In genomic region chr6:84967389-84967788, GRCh38 we compare ENCODE assay signal across 8 cellular contexts.
DNase-seq lines count a peak whose midpoint lies in the region; ATAC-seq, FAIRE-seq and TF ChIP-seq lines count a peak whose summit lies in the region.

No MANE protein-coding gene starts in this region.

- H3K27me3 Mint-ChIP-seq in activated CD4-positive, alpha-beta memory T cell treated with anti-CD3 and anti-CD28 coated beads, Interleukin-2, amount 10 ng/mL, durations not matched to agents 7 days and 5 days: no peaks in the 10 kb centered on the region

- H2AFZ ChIP-seq in OCI-LY1 (ENCODE audit: low read length): no peak overlapping the region

- H3K27ac Mint-ChIP-seq in activated CD4-positive, alpha-beta memory T cell treated with anti-CD3 and anti-CD28 coated beads, Interleukin-2, amount 10 ng/mL, durations not matched to agents 7 days and 5 days: no peak overlapping the region

- H3K79me2 ChIP-seq in OCI-LY1 (ENCODE audit: insufficient read depth, low read length): no peaks in the 10 kb centered on the region

- DNase-seq in A549 (ENCODE audit: low read depth in 1 of 2, low spot score in 1 of 2): peak; percentile 20 to 65
- peak; percentile 70 for DNase-seq in fibroblast of mammary gland (ENCODE audit: low read depth)
- DNase-seq in DMS153 (lab: John Stamatoyannopoulos, UW): no peak
- no peak for DNase-seq in activated CD4-positive, alpha-beta memory T cell treated with anti-CD3 and anti-CD28 coated beads, Interleukin-2, amount 10 ng/mL, durations not matched to agents 7 days and 5 days
- DNase-seq in activated CD4-positive, CD25-positive, alpha-beta regulatory T cell (lab: John Stamatoyannopoulos, UW): no peak
- DNase-seq in heart right ventricle: no peak

- H3K4me1 Mint-ChIP-seq in activated CD4-positive, alpha-beta memory T cell treated with anti-CD3 and anti-CD28 coated beads, Interleukin-2, amount 10 ng/mL, durations not matched to agents 7 days and 5 days: no peaks in the 10 kb centered on the region

- POLR2A ChIA-PET in A549 (lab: Yijun Ruan, JAX): no interaction called here
- POLR2A ChIA-PET in activated CD4-positive, alpha-beta memory T cell treated with anti-CD3 and anti-CD28 coated beads, Interleukin-2, amount 10 ng/mL, durations not matched to agents 7 days and 5 days (lab: Charles Lee): no interaction called here

- H3K36me3 ChIP-seq in OCI-LY1 (ENCODE audit: insufficient read depth, low read length) (no peaks in the 10 kb centered on the region), heart right ventricle (no peaks in the 10 kb centered on the region)

- 0 out of 3 replicates have a peak, but pooled peaks cover 6% of the 10 kb centered on the region for H3K9me3 ChIP-seq in A549
- H3K9me3 ChIP-seq in OCI-LY1 (ENCODE audit: low read length): no peaks in the 10 kb centered on the region
- H3K9me3 ChIP-seq in heart right ventricle: peaks cover 0 to 40% (median 18%) of the 10 kb centered on the region in 11 donors

- H3K4me3 Mint-ChIP-seq in activated CD4-positive, alpha-beta memory T cell treated with anti-CD3 and anti-CD28 coated beads, Interleukin-2, amount 10 ng/mL, durations not matched to agents 7 days and 5 days: no peak overlapping the region

- H3K9me2 ChIP-seq in OCI-LY1 (ENCODE audit: low read depth, low read length): no peaks in the 10 kb centered on the region

- ATAC-seq in A549 (peak; percentile 62 to 87; a peak in 4 of 6 replicates), GM18868 (IDR thresholded peaks at IDR 0.05; ENCODE audit: unreplicated experiment) (peak; percentile 43), heart right ventricle (no peak)

- H4K20me1 ChIP-seq in OCI-LY1 (ENCODE audit: insufficient read depth, low read length): no peaks in the 10 kb centered on the region

- peak overlapping the region; percentile 28 to 33; a peak in 2 of 6 replicates for H3K27ac ChIP-seq in A549
- no peak overlapping the region for H3K27ac ChIP-seq in OCI-LY1 (ENCODE audit: low read depth, low read length, poor library complexity, severe bottlenecking)
- no peak overlapping the region for H3K27ac ChIP-seq in heart right ventricle

- peaks cover 16% of the 10 kb centered on the region for H3K9me3 Mint-ChIP-seq in activated CD4-positive, alpha-beta memory T cell treated with anti-CD3 and anti-CD28 coated beads, Interleukin-2, amount 10 ng/mL, durations not matched to agents 7 days and 5 days

- intact Hi-C loops in heart right ventricle (cut with DNase I): no loop called here

- H3K27me3 ChIP-seq in OCI-LY1 (ENCODE audit: insufficient read depth, low read length) (no peaks in the 10 kb centered on the region), heart right ventricle (no peaks in the 10 kb centered on the region)

- FAIRE-seq in A549 (lab: Jason Lieb, UNC): no peak

- H3K4me1 ChIP-seq in A549 (no peaks in the 10 kb centered on the region), OCI-LY1 (ENCODE audit: insufficient read depth, low read length, severe bottlenecking) (no peaks in the 10 kb centered on the region), heart right ventricle (no peaks in the 10 kb centered on the region)

- TF ChIP-seq CTCF in A549 (IDR thresholded peaks at IDR 0.05) (peak; percentile 57), OCI-LY1 (IDR thresholded peaks at IDR 0.05; ENCODE audit: low read length) (peak; percentile 58), fibroblast of mammary gland (conservative IDR thresholded peaks at IDR 0.05; ENCODE audit: control insufficient read depth, insufficient read depth, low read depth, low read length) (peak; percentile 74), heart right ventricle (IDR thresholded peaks at IDR 0.05) (peak in 2 of 9 donors; percentile 3 to 16)

- H3K36me3 Mint-ChIP-seq in activated CD4-positive, alpha-beta memory T cell treated with anti-CD3 and anti-CD28 coated beads, Interleukin-2, amount 10 ng/mL, durations not matched to agents 7 days and 5 days (ENCODE audit: low read depth): no peaks in the 10 kb centered on the region

- H3K4me3 ChIP-seq in A549 (no peak overlapping the region), OCI-LY1 (ENCODE audit: low read depth, low read length, poor library complexity, severe bottlenecking) (no peak overlapping the region), fibroblast of mammary gland (ENCODE audit: control insufficient read depth, low read depth, low read length) (no peak overlapping the region), heart right ventricle (no peak overlapping the region)

- 43% methylated on average over 7 of the region's 7 CpGs for WGBS in A549 (ENCODE audit: missing lambda C conversion rate)
- WGBS in heart right ventricle, 2 donors: 54 to 55% methylated on average over 7 of the region's 7 CpGs

- no peak for TF ChIP-seq POLR2A in A549 (IDR thresholded peaks at IDR 0.05; ENCODE audit: low read length)

- CTCF ChIA-PET in A549 (lab: Yijun Ruan, JAX): interaction anchor here (0.7 to 4.3 kb wide), 10 partner anchors 8 to 545 kb away, joined by 3 to 19 read pairs (median 4); no protein-coding TSS in a partner anchor
- CTCF ChIA-PET in activated CD4-positive, alpha-beta memory T cell treated with anti-CD3 and anti-CD28 coated beads, Interleukin-2, amount 10 ng/mL, durations not matched to agents 7 days and 5 days (lab: Charles Lee): no interaction called here

- H3K4me2 ChIP-seq in A549 (no peak overlapping the region), OCI-LY1 (ENCODE audit: low read length) (no peak overlapping the region)

- no peaks in the 10 kb centered on the region for H3F3A ChIP-seq in OCI-LY1 (ENCODE audit: insufficient read depth, low read length)

- no peak for TF ChIP-seq EP300 in A549 (IDR thresholded peaks at IDR 0.05)

- TF ChIP-seq RAD21 in A549 (conservative IDR thresholded peaks at IDR 0.05 in 1 of 2, IDR thresholded peaks at IDR 0.05 in 1 of 2): peak; percentile 73 to 87

- no peak overlapping the region for H3K9ac ChIP-seq in OCI-LY1 (ENCODE audit: low read length)

TF ChIP-seq in A549, 52 proteins besides CTCF, POLR2A, EP300 and RAD21:
- TF ChIP-seq FOSL2 (IDR thresholded peaks at IDR 0.05): no peak
- TF ChIP-seq FOSL2 (CRISPR knock-in tag; IDR thresholded peaks at IDR 0.05): no peak
- no peak for TF ChIP-seq RARB (CRISPR knock-in tag; IDR thresholded peaks at IDR 0.05)
- TF ChIP-seq HEYL (CRISPR knock-in tag; IDR thresholded peaks at IDR 0.05): no peak
- TF ChIP-seq HOXB13 (CRISPR knock-in tag; IDR thresholded peaks at IDR 0.05; ENCODE audit: low read depth): no peak
- TF ChIP-seq SMC3 (IDR thresholded peaks at IDR 0.05): peak; percentile 66
- TF ChIP-seq FOSB (CRISPR knock-in tag; IDR thresholded peaks at IDR 0.05): no peak
- TF ChIP-seq JUN (IDR thresholded peaks at IDR 0.05): no peak
- TF ChIP-seq HMGXB4 (CRISPR knock-in tag; IDR thresholded peaks at IDR 0.05; ENCODE audit: borderline replicate concordance): no peak

Comparison
In these comparisons a context has a peak if more than half of its experiments do, and no peak if none do; other contexts are left out.
1. ATAC-seq: peak in A549 (2 of 2) and GM18868 (single experiment); none in heart right ventricle (0 of 8).
2. DNase-seq: peak in A549 (2 of 2) and fibroblast of mammary gland (single experiment); none in DMS153 (single experiment), activated CD4-positive, alpha-beta memory T cell treated with anti-CD3 and anti-CD28 coated beads, Interleukin-2, amount 10 ng/mL, durations not matched to agents 7 days and 5 days (single experiment), activated CD4-positive, CD25-positive, alpha-beta regulatory T cell (0 of 4) and heart right ventricle (0 of 2).
3. H3K27ac ChIP-seq: peak in A549 (2 of 2); none in OCI-LY1 (single experiment) and heart right ventricle (0 of 10).